Comparison of ENCODE assay signal across 1 cellular context in genomic region chr11:62694455-62695167, GRCh38.
TF ChIP-seq lines count a peak whose summit lies in the region.

No MANE protein-coding gene starts in this region.

TF ChIP-seq in GM12878, 131 proteins besides CTCF, POLR2A, EP300 and RAD21 (continues in another document):
- peak; percentile 16; the same call in 1 of the 2 replicates for TF ChIP-seq HDGF (IDR thresholded peaks at IDR 0.05)
- TF ChIP-seq PRDM15 (CRISPR knock-in tag; IDR thresholded peaks at IDR 0.05), result no peak
- 0 out of 2 replicates have a peak, but pooled peaks have one; percentile 23 for TF ChIP-seq RB1 (IDR thresholded peaks at IDR 0.05; ENCODE audit: borderline replicate concordance)
- no peak for TF ChIP-seq EED (IDR thresholded peaks at IDR 0.05; ENCODE audit: low read depth)
- TF ChIP-seq BMI1 (IDR thresholded peaks at IDR 0.05; ENCODE audit: borderline replicate concordance), result no peak
- TF ChIP-seq HDAC2 (IDR thresholded peaks at IDR 0.05), result no peak
- TF ChIP-seq YY1 (IDR thresholded peaks at IDR 0.05; ENCODE audit: low read depth, low read length), result peak; percentile 77
- TF ChIP-seq IKZF1 (conservative IDR thresholded peaks at IDR 0.05), result no peak
- TF ChIP-seq GATAD2B (conservative IDR thresholded peaks at IDR 0.05; ENCODE audit: low read depth), result no peak
- TF ChIP-seq BCL11A (IDR thresholded peaks at IDR 0.05; ENCODE audit: low read depth, low read length), result no peak
- no peak for TF ChIP-seq ATF2 (IDR thresholded peaks at IDR 0.05; ENCODE audit: low read length)
- no peak for TF ChIP-seq NFIC (IDR thresholded peaks at IDR 0.05; ENCODE audit: low read depth, low read length)
- no peak for TF ChIP-seq IRF3 (IDR thresholded peaks at IDR 0.05)
- TF ChIP-seq CBX5 (IDR thresholded peaks at IDR 0.05; ENCODE audit: low read depth), result no peak
- TF ChIP-seq ZBTB33 (IDR thresholded peaks at IDR 0.05), result no peak
- TF ChIP-seq ATF7 (IDR thresholded peaks at IDR 0.05; ENCODE audit: low read depth), result no peak
- TF ChIP-seq TCF12 (IDR thresholded peaks at IDR 0.05; ENCODE audit: low read depth, low read length), result no peak
- no peak for TF ChIP-seq CBFB (IDR thresholded peaks at IDR 0.05; ENCODE audit: low read depth)
- TF ChIP-seq ZBTB40 (IDR thresholded peaks at IDR 0.05; ENCODE audit: borderline replicate concordance), result no peak
- TF ChIP-seq MXI1 (IDR thresholded peaks at IDR 0.05; ENCODE audit: low read depth, low read length), result no peak
- no peak for TF ChIP-seq ZNF24 (IDR thresholded peaks at IDR 0.05)
- no peak for TF ChIP-seq ZBTB4 (CRISPR knock-in tag; IDR thresholded peaks at IDR 0.05)
- TF ChIP-seq BHLHE40 (IDR thresholded peaks at IDR 0.05; ENCODE audit: borderline replicate concordance in 1 of 2, low read depth in 2 of 2, low read length in 1 of 2), result no peak
- TF ChIP-seq CEBPB (IDR thresholded peaks at IDR 0.05; ENCODE audit: borderline replicate concordance in 1 of 2, low read depth in 2 of 2, low read length in 2 of 2), result no peak
- no peak for TF ChIP-seq ELK1 (IDR thresholded peaks at IDR 0.05; ENCODE audit: low read depth, low read length)
- TF ChIP-seq CHD4 (IDR thresholded peaks at IDR 0.05), result no peak
- TF ChIP-seq STAT1 (conservative IDR thresholded peaks at IDR 0.05), result no peak
- no peak for TF ChIP-seq HSF1 (IDR thresholded peaks at IDR 0.05; ENCODE audit: low read depth, low read length)
- no peak for TF ChIP-seq BRCA1 (IDR thresholded peaks at IDR 0.05; ENCODE audit: low read depth, low read length)
- TF ChIP-seq POLR2AphosphoS5 (IDR thresholded peaks at IDR 0.05; ENCODE audit: low read length), result no peak
- 0 out of 2 replicates have a peak, but pooled peaks have one; percentile 40 for TF ChIP-seq BACH1 (IDR thresholded peaks at IDR 0.05; ENCODE audit: borderline replicate concordance)
- TF ChIP-seq EGR1 (IDR thresholded peaks at IDR 0.05; ENCODE audit: borderline replicate concordance in 1 of 2, low read depth in 2 of 2, low read length in 2 of 2), result 0 out of 3 replicates have a peak, but pooled peaks of 1 of the 2 experiments have one; percentile 40
- TF ChIP-seq RBBP5 (conservative IDR thresholded peaks at IDR 0.05), result no peak
- no peak for TF ChIP-seq SPI1 (IDR thresholded peaks at IDR 0.05; ENCODE audit: borderline replicate concordance, insufficient read depth, low read depth, low read length)
- TF ChIP-seq USF1 (IDR thresholded peaks at IDR 0.05; ENCODE audit: borderline replicate concordance, extremely low read length, insufficient read depth, low read depth, low read length), result no peak
- no peak for TF ChIP-seq CREM (IDR thresholded peaks at IDR 0.05; ENCODE audit: low read depth)
- TF ChIP-seq SMC3 (IDR thresholded peaks at IDR 0.05; ENCODE audit: borderline replicate concordance, low read length), result peak; percentile 73; the same call in 1 of the 2 replicates
- TF ChIP-seq RUNX3 (IDR thresholded peaks at IDR 0.05; ENCODE audit: low read length), result no peak
- TF ChIP-seq JUND (IDR thresholded peaks at IDR 0.05; ENCODE audit: low read depth, low read length), result no peak
- TF ChIP-seq USF2 (IDR thresholded peaks at IDR 0.05; ENCODE audit: borderline replicate concordance, low read depth, low read length), result no peak
